In genomic region chr14:21090194-21090939, GRCh38 we compare ENCODE assay signal across 10 cellular contexts. TPM values are rescaled to one million over a fixed set of nuclear protein-coding genes. Genes with fewer than 3 reads are reported as not detected.
DNase-seq lines count a peak whose midpoint lies in the region; ATAC-seq, FAIRE-seq and TF ChIP-seq lines count a peak whose summit lies in the region.
"Had no signal": no experiment of that assay in that cellular context is flagged by ENCODE, and none has a peak within 500 bp of the region (broad histone marks: within the 10 kb centered on the region; RNA-seq: fewer than 3 reads in every experiment).

No MANE protein-coding gene starts in this region.

- no peak overlapping the region for H4K91ac ChIP-seq in H1 (replicated peaks; ENCODE audit: insufficient read length, low read length)

- no peak overlapping the region for H3K23ac ChIP-seq in H1 (ENCODE audit: insufficient read length)

- H3K23me2 ChIP-seq in H1 (ENCODE audit: low read depth, low read length): peaks cover 5% of the 10 kb centered on the region; the same call in 1 of the 2 replicates

- no peak overlapping the region for H4K8ac ChIP-seq in H1 (ENCODE audit: extremely low read depth, insufficient read depth, low read length)

- no peak overlapping the region for H2AFZ ChIP-seq in H1 (ENCODE audit: low read length)

- no peaks in the 10 kb centered on the region for H3K27me3 ChIP-seq in H1 (replicated peaks in 1 of 4; ENCODE audit: control insufficient read depth in 3 of 4, extremely low read depth in 1 of 4, insufficient read depth in 3 of 4, low read length in 3 of 4)
- H3K27me3 ChIP-seq in prostate gland (replicated peaks; ENCODE audit: insufficient read depth): no peaks in the 10 kb centered on the region

- no peak overlapping the region for H3K14ac ChIP-seq in H1 (ENCODE audit: insufficient read length)

- DNase-seq in GM10266 (ENCODE audit: extremely low spot score) (no peak), OCI-M1 (lab: John Stamatoyannopoulos, UW) (peak; percentile 21), H1 (ENCODE audit: low read depth in 1 of 2, low spot score in 2 of 2) (peak in 1 of 2 experiments; percentile 90), prostate gland (ENCODE audit: low spot score) (no peak), NOMO-1 treated with dmso at 0.1 percent for 144 hours (lab: John Stamatoyannopoulos, UW; ENCODE audit: unreplicated experiment) (no peak), activated gamma-delta T cell (lab: John Stamatoyannopoulos, UW) (no peak), NCI-H446 treated with DMSO at 0.1 percent for 48 hours (lab: John Stamatoyannopoulos, UW) (no peak)

- no peak overlapping the region for H3K56ac ChIP-seq in H1 (replicated peaks; ENCODE audit: insufficient read length, low read depth, low read length)

- H4K5ac ChIP-seq in H1 (ENCODE audit: insufficient read length, low read depth, low read length): no peak overlapping the region

- H3K79me1 ChIP-seq in H1 (ENCODE audit: low read depth, low read length): peaks cover 8% of the 10 kb centered on the region; the same call in 1 of the 2 replicates

- no peak overlapping the region for H2BK20ac ChIP-seq in H1 (ENCODE audit: low read length)

- peaks cover 13 to 19% of the 10 kb centered on the region in 2 experiments for H4K20me1 ChIP-seq in H1 (replicated peaks in 1 of 2; ENCODE audit: control insufficient read depth in 1 of 2, insufficient read depth in 2 of 2, low read length in 2 of 2)

- TF ChIP-seq EP300 in H1 (IDR thresholded peaks at IDR 0.05; ENCODE audit: borderline replicate concordance in 1 of 2, low read depth in 2 of 2, low read length in 2 of 2): no peak

- H3K79me2 ChIP-seq in H1 (ENCODE audit: control insufficient read depth in 1 of 2, insufficient read depth in 2 of 2, low read length in 2 of 2): peaks cover 0 to 10% of the 10 kb centered on the region in 2 experiments; a peak in 2 of 4 replicates

- TF ChIP-seq POLR2A in H1 (IDR thresholded peaks at IDR 0.05; ENCODE audit: control extremely low read depth in 1 of 2, low read depth in 2 of 2, low read length in 2 of 2) (peak; percentile 62 to 71), prostate gland (IDR thresholded peaks at IDR 0.05) (no peak), GM18505 (IDR thresholded peaks at IDR 0.05; ENCODE audit: borderline replicate concordance, extremely low read depth, insufficient read depth, insufficient read length) (no peak)

- H3K9me3 ChIP-seq in H1 (ENCODE audit: insufficient read depth in 2 of 2, low read depth in 1 of 2, low read length in 1 of 2): no peaks in the 10 kb centered on the region
- H3K9me3 ChIP-seq in prostate gland: no peaks in the 10 kb centered on the region

- H2BK15ac ChIP-seq in H1 (ENCODE audit: low read length): no peak overlapping the region

- POLR2A ChIA-PET in H1 (lab: Charles Lee; ENCODE audit: partially characterized antibody): interaction anchor here (1.0 to 12.4 kb wide), 7 partner anchors 12 to 75 kb away, joined by 3 to 245 read pairs (median 4); partner anchors contain the start of genes ARHGEF40, NDRG2 and TMEM253

- FAIRE-seq in H1 (lab: Jason Lieb, UNC): no peak

- no peak overlapping the region for H3K4ac ChIP-seq in H1 (replicated peaks; ENCODE audit: insufficient read length, low read depth, low read length)

- no peak overlapping the region for H3K4me3 ChIP-seq in H1 (ENCODE audit: extremely low read depth in 1 of 4, insufficient read depth in 2 of 4, low read depth in 3 of 4, low read length in 4 of 4)
- H3K4me3 ChIP-seq in prostate gland: no peak overlapping the region

- H3K4me2 ChIP-seq in H1 (ENCODE audit: insufficient read depth in 1 of 2, low read depth in 2 of 2, low read length in 2 of 2): no peak overlapping the region

- H3K36me3 ChIP-seq in H1 (ENCODE audit: control insufficient read depth in 2 of 4, insufficient read depth in 4 of 4, low read length in 3 of 4) (peaks cover 18 to 58% (median 51%) of the 10 kb centered on the region in 4 experiments), prostate gland (peaks cover 0 to 3% of the 10 kb centered on the region in 2 donors)

- CTCF ChIA-PET in H1 (lab: Charles Lee; ENCODE audit: partially characterized antibody): interaction anchor here (0.6 to 10.2 kb wide), 21 partner anchors 8 to 626 kb away, joined by 3 to 148 read pairs (median 5); partner anchors contain the start of genes ARHGEF40, RNASE8 and TMEM253

- ATAC-seq in GM18505 (IDR thresholded peaks at IDR 0.05; ENCODE audit: unreplicated experiment): no peak

- intact Hi-C loops in prostate gland (cut with DNase I): loop anchor here (5.0 to 10.0 kb wide), 2 partner anchors 73 to 476 kb away; no protein-coding TSS in a partner anchor

- no peak overlapping the region for H3K9ac ChIP-seq in H1 (replicated peaks in 1 of 4; ENCODE audit: extremely low read depth in 1 of 4, low read depth in 3 of 4, low read length in 3 of 4)

- TF ChIP-seq CTCF in GM10266 (IDR thresholded peaks at IDR 0.05; ENCODE audit: control insufficient read depth, insufficient read depth, low read depth, missing control alignments): peak; percentile 37
- peak; percentile 67 to 74 (median 69) for TF ChIP-seq CTCF in H1 (IDR thresholded peaks at IDR 0.05; ENCODE audit: control extremely low read depth in 1 of 3, insufficient read depth in 1 of 3, low read depth in 1 of 3, low read length in 3 of 3)
- TF ChIP-seq CTCF in prostate gland (IDR thresholded peaks at IDR 0.05): peak in 3 of 4 experiments; percentile 18 to 36 (median 31)

- H2BK5ac ChIP-seq in H1 (ENCODE audit: low read depth, low read length): no peak overlapping the region

- no peak overlapping the region for H3K18ac ChIP-seq in H1 (ENCODE audit: extremely low read depth, low read length)

- 89% methylated on average over 27 of the region's 45 CpGs; no CpG with 5 or more reads in 1 of the 2 experiments for WGBS in H1 (ENCODE audit: extremely low coverage in 1 of 2, insufficient coverage in 1 of 2, insufficient read length in 1 of 2, insufficient replicate concordance in 2 of 2, low coverage in 1 of 2, low lambda C conversion rate in 2 of 2, missing lambda C conversion rate in 1 of 2), 2 experiments
- 83% methylated on average over 27 of the region's 45 CpGs for WGBS in prostate gland

- H3K27ac ChIP-seq in H1 (ENCODE audit: low read depth, low read length): no peak overlapping the region
- no peak overlapping the region for H3K27ac ChIP-seq in prostate gland

- no peak overlapping the region for H2AK5ac ChIP-seq in H1 (ENCODE audit: low read depth, low read length)

- H2BK120ac ChIP-seq in H1 (replicated peaks; ENCODE audit: low read depth, low read length): no peak overlapping the region

- peaks cover 14 to 21% (median 17%) of the 10 kb centered on the region in 4 experiments for H3K4me1 ChIP-seq in H1 (replicated peaks in 1 of 4; ENCODE audit: control insufficient read depth in 3 of 4, insufficient read depth in 4 of 4, low read length in 3 of 4)
- no peaks in the 10 kb centered on the region for H3K4me1 ChIP-seq in prostate gland (replicated peaks)

- TF ChIP-seq RAD21 in H1 (IDR thresholded peaks at IDR 0.05 in 1 of 2, conservative IDR thresholded peaks at IDR 0.05 in 1 of 2; ENCODE audit: low read depth in 2 of 2, low read length in 2 of 2): peak; percentile 42 to 57

- H2BK12ac ChIP-seq in H1 (ENCODE audit: low read depth, low read length): no peak overlapping the region

RNA-seq across cellular contexts. Expression of gene ZNF219, which starts 8.1 kb away (rescaled TPM):
- total RNA-seq in H1 (2021; fragmentation: NEBNext Ultra II Directional; extraction: Animal tissue kit (Norgen Biotek cat#: 25700)): 108 and 113 TPM in 2 replicates
- polyA plus RNA-seq in H1 (2011; rRNA removed): 160 and 310 TPM in 2 replicates
- polyA plus RNA-seq in H1 (2011; cell fraction: cytosol; rRNA removed): 158 TPM
- 334 TPM for polyA plus RNA-seq in H1 (2011; cell fraction: nucleus; rRNA removed)
- polyA plus RNA-seq in H1 (2012, experiment 1 of 2): 67.0 to 90.6 TPM (median 84.5 TPM) in 4 replicates
- 82.6 TPM for polyA plus RNA-seq in H1 (2012, experiment 2 of 2)
- polyA plus RNA-seq in H1 (2013, experiment 1 of 2): 76.2 TPM
- polyA plus RNA-seq in H1 (2013, experiment 2 of 2): 67.2 TPM
- polyA minus RNA-seq in H1 (2011; rRNA and poly(A)+ RNA removed): 26.2 and 43.7 TPM in 2 replicates
- 73.0 TPM for polyA minus RNA-seq in H1 (2011; cell fraction: cytosol; rRNA and poly(A)+ RNA removed)
- 124 TPM for polyA minus RNA-seq in H1 (2011; cell fraction: nucleus; rRNA and poly(A)+ RNA removed)
- total RNA-seq in prostate gland: 10 to 100 TPM; 56.8 to 89.8 TPM

RNA-seq across cellular contexts. Expression of gene TMEM253, which starts 10.5 kb away (rescaled TPM):
- total RNA-seq in H1 (2021; fragmentation: NEBNext Ultra II Directional; extraction: Animal tissue kit (Norgen Biotek cat#: 25700)): 1.3 and 1.9 TPM in 2 replicates
- 1.9 and 2.2 TPM in 2 replicates for polyA plus RNA-seq in H1 (2011; rRNA removed)
- 2.2 TPM for polyA plus RNA-seq in H1 (2011; cell fraction: cytosol; rRNA removed)
- polyA plus RNA-seq in H1 (2011; cell fraction: nucleus; rRNA removed): 3.2 TPM
- 1.9 to 3.0 TPM (median 2.2 TPM) in 4 replicates for polyA plus RNA-seq in H1 (2012, experiment 1 of 2)
- polyA plus RNA-seq in H1 (2012, experiment 2 of 2): 1.8 TPM
- 1.6 TPM for polyA plus RNA-seq in H1 (2013, experiment 1 of 2)
- 1.5 TPM for polyA plus RNA-seq in H1 (2013, experiment 2 of 2)
- 0.85 and 2.2 TPM in 2 replicates for polyA minus RNA-seq in H1 (2011; rRNA and poly(A)+ RNA removed)
- polyA minus RNA-seq in H1 (2011; cell fraction: cytosol; rRNA and poly(A)+ RNA removed): 2.5 TPM
- 2.1 TPM for polyA minus RNA-seq in H1 (2011; cell fraction: nucleus; rRNA and poly(A)+ RNA removed)
- not detected for total RNA-seq in prostate gland

RNA-seq across cellular contexts. Expression of gene ARHGEF40, which starts 20.3 kb away (rescaled TPM):
- 49.5 and 53.1 TPM in 2 replicates for total RNA-seq in H1 (2021; fragmentation: NEBNext Ultra II Directional; extraction: Animal tissue kit (Norgen Biotek cat#: 25700))
- polyA plus RNA-seq in H1 (2011; rRNA removed): 99.6 and 101 TPM in 2 replicates
- polyA plus RNA-seq in H1 (2011; cell fraction: cytosol; rRNA removed): 59.7 TPM
- polyA plus RNA-seq in H1 (2011; cell fraction: nucleus; rRNA removed): 228 TPM
- 38.9 to 57.5 TPM (median 53.8 TPM) in 4 replicates for polyA plus RNA-seq in H1 (2012, experiment 1 of 2)
- 42.3 TPM for polyA plus RNA-seq in H1 (2012, experiment 2 of 2)
- 27.6 TPM for polyA plus RNA-seq in H1 (2013, experiment 1 of 2)
- 24.6 TPM for polyA plus RNA-seq in H1 (2013, experiment 2 of 2)
- polyA minus RNA-seq in H1 (2011; rRNA and poly(A)+ RNA removed): 61.6 and 73.8 TPM in 2 replicates
- polyA minus RNA-seq in H1 (2011; cell fraction: cytosol; rRNA and poly(A)+ RNA removed): 34.4 TPM
- 54.1 TPM for polyA minus RNA-seq in H1 (2011; cell fraction: nucleus; rRNA and poly(A)+ RNA removed)
- 10 to 100 TPM; 12.4 to 37.7 TPM for total RNA-seq in prostate gland

RNA-seq across cellular contexts. Expression of gene RNASE8, which starts 32.7 kb away (rescaled TPM):
- total RNA-seq in H1 (2021; fragmentation: NEBNext Ultra II Directional; extraction: Animal tissue kit (Norgen Biotek cat#: 25700)): not detected in 2 replicates
- polyA plus RNA-seq in H1 (2011; rRNA removed): not detected in 2 replicates
- not detected for polyA plus RNA-seq in H1 (2011; cell fraction: cytosol; rRNA removed)
- polyA plus RNA-seq in H1 (2011; cell fraction: nucleus; rRNA removed): not detected
- polyA plus RNA-seq in H1 (2012, experiment 1 of 2): not detected in 4 replicates
- not detected for polyA plus RNA-seq in H1 (2012, experiment 2 of 2)
- polyA plus RNA-seq in H1 (2013, experiment 1 of 2): not detected
- not detected for polyA plus RNA-seq in H1 (2013, experiment 2 of 2)
- polyA minus RNA-seq in H1 (2011; rRNA and poly(A)+ RNA removed): not detected in 2 replicates
- polyA minus RNA-seq in H1 (2011; cell fraction: cytosol; rRNA and poly(A)+ RNA removed): not detected
- not detected for polyA minus RNA-seq in H1 (2011; cell fraction: nucleus; rRNA and poly(A)+ RNA removed)
- not detected for total RNA-seq in prostate gland
- total RNA-seq: activated CD8-positive, alpha-beta memory T cell treated with anti-CD3 and anti-CD28 coated beads for 36 hours; mesenteric fat pad had no signal

RNA-seq across cellular contexts. Expression of gene RNASE7, which starts 48.2 kb away (rescaled TPM):
- total RNA-seq in H1 (2021; fragmentation: NEBNext Ultra II Directional; extraction: Animal tissue kit (Norgen Biotek cat#: 25700)): not detected in 2 replicates
- polyA plus RNA-seq in H1 (2011; rRNA removed): not detected in 2 replicates
- polyA plus RNA-seq in H1 (2011; cell fraction: cytosol; rRNA removed): not detected
- 0.13 TPM for polyA plus RNA-seq in H1 (2011; cell fraction: nucleus; rRNA removed)
- polyA plus RNA-seq in H1 (2012, experiment 1 of 2): not detected in 4 replicates
- polyA plus RNA-seq in H1 (2012, experiment 2 of 2): not detected
- polyA plus RNA-seq in H1 (2013, experiment 1 of 2): 0.04 TPM
- polyA plus RNA-seq in H1 (2013, experiment 2 of 2): not detected
- not detected in 2 replicates for polyA minus RNA-seq in H1 (2011; rRNA and poly(A)+ RNA removed)
- not detected for polyA minus RNA-seq in H1 (2011; cell fraction: cytosol; rRNA and poly(A)+ RNA removed)
- polyA minus RNA-seq in H1 (2011; cell fraction: nucleus; rRNA and poly(A)+ RNA removed): not detected
- under 1 TPM in 1 of 2 donors, not detected in 1; 0.74 TPM for total RNA-seq in prostate gland
- total RNA-seq: activated CD8-positive, alpha-beta memory T cell treated with anti-CD3 and anti-CD28 coated beads for 36 hours had no signal

Comparison
In these comparisons a context has a peak if more than half of its experiments do, and no peak if none do; other contexts are left out.
1. POLR2A ChIP-seq: peak in H1 (2 of 2); none in prostate gland (single experiment) and GM18505 (single experiment).
2. Peak in every context shown above with its lines, with median percentiles within 50 percentile points of each other: CTCF ChIP-seq.